ENCODE assay signal across 8 cellular contexts in the genomic region with DNA sequence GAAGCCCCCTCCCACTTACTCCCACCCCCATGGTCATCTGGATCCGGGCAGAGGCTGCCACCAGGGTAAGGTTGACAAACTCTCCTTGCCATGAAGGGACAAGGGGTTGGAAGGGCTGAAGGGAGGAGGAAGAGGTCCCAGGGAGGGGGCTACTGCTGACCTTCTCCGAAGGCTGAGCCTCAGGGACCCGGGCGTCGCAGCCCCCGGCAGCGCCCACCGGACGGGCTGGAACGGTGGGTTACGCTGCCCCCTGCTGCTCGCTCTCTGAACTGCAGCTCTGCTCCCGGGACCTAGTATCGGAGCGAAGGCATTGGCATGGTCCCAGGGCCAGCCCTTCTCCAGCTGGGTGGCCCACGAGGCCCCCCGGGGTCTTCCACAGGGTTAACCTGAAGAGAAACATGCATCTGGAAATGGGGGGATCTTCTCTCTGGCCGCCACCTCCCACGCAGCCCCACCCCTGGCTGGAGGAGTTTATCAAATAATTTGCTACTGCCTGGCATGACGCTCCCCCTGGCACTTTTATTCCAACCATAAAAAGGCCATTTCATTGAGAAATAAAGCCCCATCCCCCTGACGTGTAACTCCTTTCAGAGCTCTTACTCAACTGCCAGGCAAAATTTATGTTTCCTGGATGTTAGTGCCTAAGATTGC.
DNase-seq lines count a peak whose midpoint lies in the region; ATAC-seq and TF ChIP-seq lines count a peak whose summit lies in the region.

No MANE protein-coding gene starts in this region.

- H3F3A ChIP-seq in PC-9 (ENCODE audit: insufficient read depth, low read depth): peaks cover 3% of the 10 kb centered on the region; the same call in 1 of the 2 replicates

- peak; percentile 96 for TF ChIP-seq CTCF in GM12873 (IDR thresholded peaks at IDR 0.05; ENCODE audit: insufficient read depth, low read depth, low read length, missing control alignments)
- TF ChIP-seq CTCF in PC-9 (conservative IDR thresholded peaks at IDR 0.05): peak; percentile 93
- peak; percentile 74 to 96 (median 89) for TF ChIP-seq CTCF in heart right ventricle (IDR thresholded peaks at IDR 0.05)
- peak; percentile 53 to 93 (median 84) for TF ChIP-seq CTCF in sigmoid colon (IDR thresholded peaks at IDR 0.05)

- H3K27me3 ChIP-seq in PC-9 (ENCODE audit: insufficient read depth, low read depth) (no peaks in the 10 kb centered on the region), heart right ventricle (peaks cover 0 to 26% (median 0%) of the 10 kb centered on the region in 7 donors), sigmoid colon (peaks cover 0 to 4% (median 0%) of the 10 kb centered on the region in 3 donors)

- H3K4me3 Mint-ChIP-seq in activated T-helper 17 cell treated with anti-CD3 and anti-CD28 coated beads, Interleukin-2, amount 50 U/mL, for 72 hours: no peak overlapping the region

- H3K4me1 ChIP-seq in PC-9 (replicated peaks; ENCODE audit: insufficient read depth) (no peaks in the 10 kb centered on the region), heart right ventricle (peaks cover 5 to 32% (median 17%) of the 10 kb centered on the region in 9 donors), sigmoid colon (peaks cover 0 to 30% (median 17%) of the 10 kb centered on the region in 4 donors)

- ATAC-seq in heart right ventricle: peak in 2 of 8 donors; percentile 31 to 55
- ATAC-seq in activated T-helper 17 cell treated with anti-CD3 and anti-CD28 coated beads, Interleukin-2, amount 50 U/mL, for 72 hours (replicated peaks): no peak

- BruUV-seq in PC-9 (replicated peaks; lab: Mats Ljungman, UMichigan): no TSS peak

- DNase-seq in A172 (ENCODE audit: low spot score) (peak; percentile 14), PC-9 (peak in 1 of 2 experiments; percentile 43), heart right ventricle (peak; percentile 40 to 65), sigmoid colon (no peak), dedifferentiated amniotic fluid mesenchymal stem cell (ENCODE audit: extremely low spot score) (no peak)
- peak; percentile 37 for DNase-seq in activated effector memory CD4-positive, alpha-beta T cell treated with Interleukin-2 at 50 U/mL for 16 hours

- H4K20me1 ChIP-seq in PC-9 (ENCODE audit: insufficient read depth): no peaks in the 10 kb centered on the region

- WGBS in heart right ventricle, 2 donors: 7 to 10% methylated on average over 21 of the region's 21 CpGs
- 1 to 5% methylated on average over 21 of the region's 21 CpGs for WGBS in sigmoid colon, 2 donors

- no peaks in the 10 kb centered on the region for H3K9me2 ChIP-seq in PC-9 (ENCODE audit: insufficient read depth)

- CTCF ChIA-PET in PC-9 (lab: Charles Lee): interaction anchor here (0.6 to 1.0 kb wide), 4 partner anchors 417 to 1101 kb away, joined by 3 to 7 read pairs (median 4); no protein-coding TSS in a partner anchor

- no peak overlapping the region for H3K27ac Mint-ChIP-seq in activated T-helper 17 cell treated with anti-CD3 and anti-CD28 coated beads, Interleukin-2, amount 50 U/mL, for 72 hours

- H3K79me2 ChIP-seq in PC-9 (ENCODE audit: low read depth): no peaks in the 10 kb centered on the region

- H3K9me3 ChIP-seq in PC-9 (ENCODE audit: insufficient read depth, low read depth) (no peaks in the 10 kb centered on the region), heart right ventricle (no peaks in the 10 kb centered on the region), sigmoid colon (no peaks in the 10 kb centered on the region)

- TF ChIP-seq EP300 in sigmoid colon (IDR thresholded peaks at IDR 0.05): no peak

- no peak for TF ChIP-seq POLR2A in sigmoid colon (IDR thresholded peaks at IDR 0.05)

- intact Hi-C loops in PC-9 (cut with micrococcal nuclease; ENCODE audit: unreplicated experiment) (loop anchor here (5.0 kb wide), 1 partner anchor 430 kb away; no protein-coding TSS in a partner anchor), heart right ventricle (cut with DNase I) (loop anchor here in 5 of 10 donors (5.0 to 10.0 kb wide), 4 partner anchors 427 to 447 kb away; no protein-coding TSS in a partner anchor), sigmoid colon (cut with DNase I) (loop anchor here (5.0 kb wide), 1 partner anchor 430 kb away; no protein-coding TSS in a partner anchor)

- no peak overlapping the region for H2AFZ ChIP-seq in PC-9

- H3K27me3 Mint-ChIP-seq in activated T-helper 17 cell treated with anti-CD3 and anti-CD28 coated beads, Interleukin-2, amount 50 U/mL, for 72 hours: peaks cover 29% of the 10 kb centered on the region

- H3K36me3 ChIP-seq in PC-9 (ENCODE audit: low read depth) (no peaks in the 10 kb centered on the region), heart right ventricle (no peaks in the 10 kb centered on the region), sigmoid colon (no peaks in the 10 kb centered on the region)

- POLR2A ChIA-PET in PC-9 (lab: Charles Lee; ENCODE audit: unreplicated experiment): no interaction called here

- H3K4me3 ChIP-seq in PC-9 (no peak overlapping the region), heart right ventricle (no peak overlapping the region), sigmoid colon (no peak overlapping the region)

- no peaks in the 10 kb centered on the region for H3K9me3 Mint-ChIP-seq in activated T-helper 17 cell treated with anti-CD3 and anti-CD28 coated beads, Interleukin-2, amount 50 U/mL, for 72 hours

- peak overlapping the region; percentile 44 for H3K4me2 ChIP-seq in PC-9

- H3K4me1 Mint-ChIP-seq in activated T-helper 17 cell treated with anti-CD3 and anti-CD28 coated beads, Interleukin-2, amount 50 U/mL, for 72 hours: peaks cover 14% of the 10 kb centered on the region

- H3K27ac ChIP-seq in PC-9: no peak overlapping the region
- no peak overlapping the region for H3K27ac ChIP-seq in heart right ventricle
- no peak overlapping the region for H3K27ac ChIP-seq in sigmoid colon

- H3K36me3 Mint-ChIP-seq in activated T-helper 17 cell treated with anti-CD3 and anti-CD28 coated beads, Interleukin-2, amount 50 U/mL, for 72 hours (ENCODE audit: low read depth): no peaks in the 10 kb centered on the region

Comparison
In these comparisons a context has a peak if more than half of its experiments do, and no peak if none do; other contexts are left out.
1. DNase-seq: peak in A172 (single experiment), activated effector memory CD4-positive, alpha-beta T cell treated with Interleukin-2 at 50 U/mL for 16 hours (single experiment) and heart right ventricle (2 of 2); none in sigmoid colon (single experiment) and dedifferentiated amniotic fluid mesenchymal stem cell (single experiment).
2. Peak in every context shown above with its lines, with median percentiles within 50 percentile points of each other: CTCF ChIP-seq.